In the genomic region with DNA sequence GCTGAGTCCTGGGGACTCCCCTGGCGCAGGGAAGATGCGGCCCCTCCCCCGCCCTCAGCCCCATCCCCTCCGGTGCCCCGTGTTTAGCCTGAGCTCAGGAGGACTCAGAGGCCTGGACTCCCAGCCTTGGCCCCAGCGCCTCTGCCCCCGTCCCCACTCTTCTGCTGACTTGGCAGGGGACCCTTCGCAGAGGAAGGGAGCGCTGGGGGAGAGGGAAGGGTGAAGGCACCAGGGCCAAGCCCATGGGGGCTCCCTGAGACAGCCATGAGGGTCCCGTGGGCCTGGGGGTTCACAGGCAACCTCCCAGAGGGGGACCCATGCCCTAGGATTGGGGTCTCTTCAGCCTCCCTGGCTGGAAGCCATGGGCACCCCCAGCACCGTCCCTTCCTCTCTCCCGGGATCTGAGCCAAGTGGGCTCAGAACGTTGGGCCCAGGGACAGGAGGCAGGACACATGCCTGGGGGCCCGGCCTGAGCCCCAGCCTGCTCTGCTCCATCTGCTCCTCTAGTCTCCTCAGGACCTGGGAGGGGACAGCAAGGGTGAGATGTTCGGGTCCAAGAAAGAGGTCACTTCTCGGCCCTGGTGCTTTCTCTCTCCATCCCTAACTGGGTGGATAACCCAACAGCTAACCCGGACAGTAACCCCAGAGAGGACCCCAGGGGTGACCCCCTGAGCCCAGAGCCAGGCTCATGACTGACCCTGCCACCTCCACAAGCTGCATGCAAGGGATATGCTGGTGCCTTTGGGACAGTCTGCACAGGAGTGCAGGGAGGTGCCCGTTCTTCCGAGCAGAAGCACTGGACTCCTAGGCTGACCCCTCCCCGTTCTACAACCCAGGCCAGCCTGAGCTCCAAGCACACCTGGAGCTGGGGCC, we compare ENCODE assay signal across 17 cellular contexts. TPM values are rescaled to one million over a fixed set of nuclear protein-coding genes. Genes with fewer than 3 reads are reported as not detected.
DNase-seq lines count a peak whose midpoint lies in the region; ATAC-seq and TF ChIP-seq lines count a peak whose summit lies in the region.
"Had no signal": no experiment of that assay in that cellular context is flagged by ENCODE, and none has a peak within 500 bp of the region (broad histone marks: within the 10 kb centered on the region; RNA-seq: fewer than 3 reads in every experiment).

No MANE protein-coding gene starts in this region.

- H3K4me3 Mint-ChIP-seq in activated naive CD8-positive, alpha-beta T cell treated with anti-CD3 and anti-CD28 coated beads, Interleukin-2, amount 10 ng/mL, durations not matched to agents 7 days and 5 days: no peak overlapping the region

- H3K9me3 ChIP-seq in cardiac muscle cell (ENCODE audit: low read depth): no peaks in the 10 kb centered on the region
- H3K9me3 ChIP-seq in heart right ventricle: peaks cover 0 to 9% (median 0%) of the 10 kb centered on the region in 11 donors
- no peaks in the 10 kb centered on the region for H3K9me3 ChIP-seq in right lobe of liver
- H3K9me3 ChIP-seq in tibial artery: peaks cover 0 to 15% (median 8%) of the 10 kb centered on the region in 3 donors
- H3K9me3 ChIP-seq: colonic mucosa had no signal

- peaks cover 2% of the 10 kb centered on the region for H3K4me1 Mint-ChIP-seq in activated naive CD8-positive, alpha-beta T cell treated with anti-CD3 and anti-CD28 coated beads, Interleukin-2, amount 10 ng/mL, durations not matched to agents 7 days and 5 days

- no peak overlapping the region for H3K27ac Mint-ChIP-seq in activated naive CD8-positive, alpha-beta T cell treated with anti-CD3 and anti-CD28 coated beads, Interleukin-2, amount 10 ng/mL, durations not matched to agents 7 days and 5 days
- H3K27ac Mint-ChIP-seq: activated T-helper 2 cell treated with anti-CD3 and anti-CD28 coated beads, Interferon-gamma antibody, Interleukin-2, Interleukin-4, amounts not matched to agents 10 μg/mL and 5 μg/mL and 100 μg/mL, durations not matched to agents 14 hours and 24 hours and 36 hours had no signal

- H3K27ac ChIP-seq in cardiac muscle cell: no peak overlapping the region
- no peak overlapping the region for H3K27ac ChIP-seq in heart right ventricle
- H3K27ac ChIP-seq in right lobe of liver: no peak overlapping the region
- no peak overlapping the region for H3K27ac ChIP-seq in tibial artery
- H3K27ac ChIP-seq: colonic mucosa, KMS-11 had no signal

- no peak for ATAC-seq in heart right ventricle
- peak; percentile 10 for ATAC-seq in activated naive CD8-positive, alpha-beta T cell treated with anti-CD3 and anti-CD28 coated beads, Interleukin-2, amount 10 ng/mL, durations not matched to agents 7 days and 5 days (ENCODE audit: low read depth)
- ATAC-seq in right lobe of liver: peak in 1 of 4 donors; percentile 21
- no peak for ATAC-seq in GM21723 (IDR thresholded peaks at IDR 0.05; ENCODE audit: unreplicated experiment)
- ATAC-seq: left colon, Panc1, sciatic nerve had no signal

- DNase-seq in cardiac muscle cell (ENCODE audit: low read depth in 1 of 2, low spot score in 1 of 2): no peak
- DNase-seq in heart right ventricle: no peak
- DNase-seq in activated naive CD8-positive, alpha-beta T cell treated with anti-CD3 and anti-CD28 coated beads, Interleukin-2, amount 10 ng/mL, durations not matched to agents 7 days and 5 days: no peak
- peak in 2 of 3 donors; percentile 21 to 44 for DNase-seq in right lobe of liver
- DNase-seq in tibial artery: peak; percentile 7 to 56
- DNase-seq in activated CD4-positive, CD25-positive, alpha-beta regulatory T cell treated with anti-CD3 and anti-CD28 coated beads, Interleukin-2, amount 50 U/mL, for 72 hours: no peak
- no peak for DNase-seq in HUDEP-2 (lab: John Stamatoyannopoulos, UW; ENCODE audit: unreplicated experiment in 76 of 76)
- DNase-seq: colonic mucosa, foreskin fibroblast, HCEC 1CT, NCI-H2171 treated with DMSO at 0.1 percent for 48 hours had no signal

- no peak for TF ChIP-seq CTCF in cardiac muscle cell (IDR thresholded peaks at IDR 0.05; ENCODE audit: low read depth, low read length)
- TF ChIP-seq CTCF in heart right ventricle (IDR thresholded peaks at IDR 0.05): no peak
- TF ChIP-seq CTCF in right lobe of liver (IDR thresholded peaks at IDR 0.05): no peak
- TF ChIP-seq CTCF in tibial artery (IDR thresholded peaks at IDR 0.05): no peak

- intact Hi-C loops in heart right ventricle (cut with DNase I) (no loop called here), right lobe of liver (cut with DNase I) (no loop called here), tibial artery (cut with DNase I; ENCODE audit: low total_unique reads) (no loop called here)

- H3K27me3 ChIP-seq in cardiac muscle cell (peaks cover 65% of the 10 kb centered on the region), heart right ventricle (peaks cover 12 to 75% (median 62%) of the 10 kb centered on the region in 7 donors), right lobe of liver (no peaks in the 10 kb centered on the region), tibial artery (peaks cover 8 to 93% of the 10 kb centered on the region in 2 donors)

- peaks cover 2% of the 10 kb centered on the region for H3K9me3 Mint-ChIP-seq in activated naive CD8-positive, alpha-beta T cell treated with anti-CD3 and anti-CD28 coated beads, Interleukin-2, amount 10 ng/mL, durations not matched to agents 7 days and 5 days
- H3K9me3 Mint-ChIP-seq: activated T-helper 2 cell treated with anti-CD3 and anti-CD28 coated beads, Interferon-gamma antibody, Interleukin-2, Interleukin-4, amounts not matched to agents 10 μg/mL and 5 μg/mL and 100 μg/mL, durations not matched to agents 14 hours and 24 hours and 36 hours had no signal

- H3K4me3 ChIP-seq in cardiac muscle cell (peak overlapping the region; percentile 38), heart right ventricle (peak overlapping the region in 3 of 10 donors; percentile 32 to 41 (median 37)), right lobe of liver (no peak overlapping the region), tibial artery (peak overlapping the region in 1 of 2 donors; percentile 1)
- H3K4me3 ChIP-seq: colonic mucosa had no signal

- no peaks in the 10 kb centered on the region for H3K36me3 Mint-ChIP-seq in activated naive CD8-positive, alpha-beta T cell treated with anti-CD3 and anti-CD28 coated beads, Interleukin-2, amount 10 ng/mL, durations not matched to agents 7 days and 5 days

- H3K36me3 ChIP-seq in cardiac muscle cell (no peaks in the 10 kb centered on the region), heart right ventricle (no peaks in the 10 kb centered on the region), right lobe of liver (no peaks in the 10 kb centered on the region), tibial artery (no peaks in the 10 kb centered on the region)
- H3K36me3 ChIP-seq: colonic mucosa had no signal

- no peak for TF ChIP-seq POLR2A in right lobe of liver (IDR thresholded peaks at IDR 0.05)

- 28 to 33% methylated on average over 19 to 20 of the region's 20 CpGs for WGBS in heart right ventricle, 2 donors
- no CpG with 5 or more reads among the region's 20 CpGs for WGBS in right lobe of liver (ENCODE audit: insufficient coverage, low coverage, low lambda C conversion rate, missing lambda C conversion rate)

- H3K27me3 Mint-ChIP-seq in activated naive CD8-positive, alpha-beta T cell treated with anti-CD3 and anti-CD28 coated beads, Interleukin-2, amount 10 ng/mL, durations not matched to agents 7 days and 5 days: peaks cover 38% of the 10 kb centered on the region

- POLR2A ChIA-PET in activated naive CD8-positive, alpha-beta T cell treated with anti-CD3 and anti-CD28 coated beads, Interleukin-2, amount 10 ng/mL, durations not matched to agents 7 days and 5 days (lab: Charles Lee): no interaction called here

- H3K4me1 ChIP-seq in cardiac muscle cell (ENCODE audit: low read depth) (no peaks in the 10 kb centered on the region), heart right ventricle (peaks cover 2 to 49% (median 12%) of the 10 kb centered on the region in 9 donors), right lobe of liver (no peaks in the 10 kb centered on the region), tibial artery (peaks cover 0 to 24% (median 18%) of the 10 kb centered on the region in 4 donors)

RNA-seq across cellular contexts. Expression of gene CPLX1, which starts 1.5 kb away (rescaled TPM):
- total RNA-seq in cardiac muscle cell (0.92 and 1.8 TPM in 2 replicates), heart right ventricle (1 to 10 TPM; 1.5 to 4.8 (median 2.2) TPM), right lobe of liver (1 to 10 TPM in 5 of 6 experiments, under 1 TPM in 1; 0.86 to 3.7 (median 2.4) TPM)
- polyA plus RNA-seq in cardiac muscle cell (0.79 TPM in 1 of 2 replicates, not detected in the other), heart right ventricle (10 to 100 TPM in 1 of 2 donors, 1 to 10 TPM in 1; 2.1 to 10.8 TPM)
- total RNA-seq in activated naive CD8-positive, alpha-beta T cell treated with anti-CD3 and anti-CD28 coated beads, Interleukin-2, amount 10 ng/mL, durations not matched to agents 7 days and 5 days: 1 to 10 TPM; 3.7 to 5.0 TPM

Comparison
In these comparisons a context has a peak if more than half of its experiments do, and no peak if none do; other contexts are left out.
1. DNase-seq: peak in right lobe of liver (2 of 3) and tibial artery (2 of 2); none in cardiac muscle cell (0 of 2), heart right ventricle (0 of 2), activated naive CD8-positive, alpha-beta T cell treated with anti-CD3 and anti-CD28 coated beads, Interleukin-2, amount 10 ng/mL, durations not matched to agents 7 days and 5 days (single experiment), activated CD4-positive, CD25-positive, alpha-beta regulatory T cell treated with anti-CD3 and anti-CD28 coated beads, Interleukin-2, amount 50 U/mL, for 72 hours (single experiment) and HUDEP-2 (0 of 76).